ENCODE assay signal across 19 cellular contexts in genomic region chr3:170712336-170712735, GRCh38.
"Had no signal": no experiment of that assay in that cellular context is flagged by ENCODE, and none has a peak within 500 bp of the region (broad histone marks: within the 10 kb centered on the region; RNA-seq: fewer than 3 reads in every experiment).

No MANE protein-coding gene starts in this region.

- ATAC-seq: activated CD8-positive, alpha-beta T cell treated with anti-CD3 and anti-CD28 coated beads, Interleukin-2, amount 10 ng/mL, durations not matched to agents 7 days and 5 days; activated naive CD8-positive, alpha-beta T cell treated with anti-CD3 and anti-CD28 coated beads, Interleukin-2, amount 50 U/mL, for 24 hours; activated T-cell treated with anti-CD3 and anti-CD28 coated beads, Interleukin-2, amount 50 U/mL, for 4 hours; left lung; right lobe of liver; stimulated activated memory B cell treated with anti-CD40 and anti-IgM and Interleukin-4, amounts not matched to agents 10 μg/mL and 1 μg/mL and 100 μg/mL, for 72 hours; T-cell; upper lobe of right lung had no signal

- H3K36me3 Mint-ChIP-seq: activated naive CD4-positive, alpha-beta T cell treated with anti-CD3 and anti-CD28 coated beads, Interleukin-2, amount 10 ng/mL, durations not matched to agents 7 days and 5 days; stimulated activated memory B cell treated with anti-CD40 and anti-IgM and Interleukin-4, amounts not matched to agents 10 μg/mL and 1 μg/mL and 100 μg/mL, for 72 hours; T-cell had no signal

- DNase-seq: activated CD4-positive, alpha-beta T cell treated with anti-CD3 and anti-CD28 coated beads for 48 hours; activated CD4-positive, CD25-positive, alpha-beta regulatory T cell; activated CD8-positive, alpha-beta memory T cell treated with anti-CD3 and anti-CD28 coated beads, Interleukin-2, amount 50 U/mL, for 4 hours; activated CD8-positive, alpha-beta T cell treated with anti-CD3 and anti-CD28 coated beads, Interleukin-2, amount 10 ng/mL, durations not matched to agents 7 days and 5 days; activated naive CD4-positive, alpha-beta T cell treated with anti-CD3 and anti-CD28 coated beads, Interleukin-2, amount 10 ng/mL, durations not matched to agents 7 days and 5 days; activated naive CD8-positive, alpha-beta T cell treated with anti-CD3 and anti-CD28 coated beads, Interleukin-2, amount 50 U/mL, for 24 hours; activated T-cell treated with anti-CD3 and anti-CD28 coated beads, Interleukin-2, amount 50 U/mL, for 4 hours; effector memory CD4-positive, alpha-beta T cell; hypothalamus; left lung; naive B cell; right lobe of liver; stimulated activated CD4-positive, alpha-beta T cell treated with anti-CD3 and anti-CD28 coated beads, Interleukin-4, amount 100 ng/mL, for 24 hours; T-cell; T-helper 9 cell; upper lobe of right lung had no signal

- H3K9me3 Mint-ChIP-seq: activated naive CD4-positive, alpha-beta T cell treated with anti-CD3 and anti-CD28 coated beads, Interleukin-2, amount 10 ng/mL, durations not matched to agents 7 days and 5 days had no signal

- H3K27ac ChIP-seq: left lung, right lobe of liver, thoracic aorta, upper lobe of right lung had no signal

- H3K4me1 ChIP-seq: right lobe of liver, upper lobe of right lung had no signal

- H3K27ac Mint-ChIP-seq: activated CD8-positive, alpha-beta T cell treated with anti-CD3 and anti-CD28 coated beads, Interleukin-2, amount 10 ng/mL, durations not matched to agents 7 days and 5 days; activated naive CD4-positive, alpha-beta T cell treated with anti-CD3 and anti-CD28 coated beads, Interleukin-2, amount 10 ng/mL, durations not matched to agents 7 days and 5 days; activated naive CD8-positive, alpha-beta T cell treated with anti-CD3 and anti-CD28 coated beads, Interleukin-2, amount 50 U/mL, for 24 hours; naive B cell; stimulated activated memory B cell treated with anti-CD40 and anti-IgM and Interleukin-4, amounts not matched to agents 10 μg/mL and 1 μg/mL and 100 μg/mL, for 72 hours; T-cell had no signal

- H3K27me3 ChIP-seq: left lung, right lobe of liver, upper lobe of right lung had no signal

- H3K9me3 ChIP-seq: right lobe of liver, upper lobe of right lung had no signal

- H3K4me3 Mint-ChIP-seq: activated CD8-positive, alpha-beta T cell treated with anti-CD3 and anti-CD28 coated beads, Interleukin-2, amount 10 ng/mL, durations not matched to agents 7 days and 5 days; activated naive CD4-positive, alpha-beta T cell treated with anti-CD3 and anti-CD28 coated beads, Interleukin-2, amount 10 ng/mL, durations not matched to agents 7 days and 5 days; activated naive CD8-positive, alpha-beta T cell treated with anti-CD3 and anti-CD28 coated beads, Interleukin-2, amount 50 U/mL, for 24 hours; activated T-cell treated with anti-CD3 and anti-CD28 coated beads, Interleukin-2, amount 50 U/mL, for 4 hours; naive B cell; neural crest cell; stimulated activated memory B cell treated with anti-CD40 and anti-IgM and Interleukin-4, amounts not matched to agents 10 μg/mL and 1 μg/mL and 100 μg/mL, for 72 hours; T-cell had no signal

- H3K4me3 ChIP-seq: left lung, right lobe of liver, thoracic aorta, upper lobe of right lung had no signal

- H3K4me1 Mint-ChIP-seq: activated naive CD4-positive, alpha-beta T cell treated with anti-CD3 and anti-CD28 coated beads, Interleukin-2, amount 10 ng/mL, durations not matched to agents 7 days and 5 days; activated naive CD8-positive, alpha-beta T cell treated with anti-CD3 and anti-CD28 coated beads, Interleukin-2, amount 50 U/mL, for 24 hours; naive B cell; neural crest cell; stimulated activated memory B cell treated with anti-CD40 and anti-IgM and Interleukin-4, amounts not matched to agents 10 μg/mL and 1 μg/mL and 100 μg/mL, for 72 hours; T-cell had no signal

- H3K36me3 ChIP-seq: left lung, right lobe of liver, thoracic aorta, upper lobe of right lung had no signal
